Comparison of ENCODE assay signal across 2 cellular contexts in the genomic region with DNA sequence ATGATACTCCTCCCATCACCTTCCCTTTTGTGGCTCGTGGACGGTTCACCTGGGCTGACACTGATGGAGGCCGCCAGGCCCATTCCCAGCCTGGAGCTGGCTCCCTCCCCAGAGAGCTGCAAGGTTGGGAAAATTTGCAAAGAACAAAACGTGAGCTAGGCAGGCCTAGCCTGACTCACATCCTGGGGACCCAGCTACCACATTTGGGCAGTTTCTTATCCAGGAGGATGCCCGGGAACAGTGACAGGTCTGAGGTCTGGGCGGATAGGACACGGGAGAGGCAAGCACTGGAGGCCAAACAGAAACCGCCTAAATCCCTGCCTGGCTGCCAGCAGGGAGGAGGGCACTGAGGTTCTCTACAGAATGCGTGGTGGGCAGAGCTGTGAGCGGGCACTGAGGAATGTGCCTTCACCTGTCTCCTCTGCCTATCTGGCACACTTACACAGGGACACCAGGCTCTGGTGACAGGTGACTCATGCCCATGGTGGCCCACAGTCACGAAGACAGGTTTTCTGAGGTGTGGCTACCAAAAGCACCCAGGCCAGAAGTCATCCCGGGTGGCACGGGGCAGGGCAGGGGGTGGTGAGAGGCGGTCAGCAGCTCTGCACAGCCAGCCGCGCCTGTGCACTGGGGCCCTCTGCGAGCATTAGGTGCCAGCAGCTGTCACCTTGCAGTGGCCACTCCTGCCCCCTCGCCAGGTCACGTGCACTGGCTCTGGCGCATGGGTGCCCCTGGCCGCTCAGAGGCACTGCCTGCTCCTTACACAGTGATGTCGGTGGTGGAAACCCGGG.
TF ChIP-seq lines count a peak whose summit lies in the region.

No MANE protein-coding gene starts in this region.

TF ChIP-seq in H1, 55 proteins besides CTCF, POLR2A, EP300 and RAD21 (continues in another document):
- TF ChIP-seq CBX8 (IDR thresholded peaks at IDR 0.05; ENCODE audit: borderline replicate concordance, low read depth, low read length) (no peak), CBX5 (IDR thresholded peaks at IDR 0.05; ENCODE audit: low read depth, low read length) (no peak), JUND (IDR thresholded peaks at IDR 0.05; ENCODE audit: low read length) (no peak), PHF8 (conservative IDR thresholded peaks at IDR 0.05; ENCODE audit: low read depth, low read length) (no peak), ZNF274 (IDR thresholded peaks at IDR 0.05; ENCODE audit: borderline replicate concordance, extremely low read depth, low read length) (no peak), CTBP2 (IDR thresholded peaks at IDR 0.05; ENCODE audit: borderline replicate concordance, insufficient read depth, insufficient read length, low read length) (no peak), JUN (IDR thresholded peaks at IDR 0.05; ENCODE audit: low read depth, low read length) (no peak), HDAC6 (IDR thresholded peaks at IDR 0.05; ENCODE audit: low read depth, low read length) (no peak), KDM5A (IDR thresholded peaks at IDR 0.05; ENCODE audit: low read length) (no peak), CHD1 (IDR thresholded peaks at IDR 0.05; ENCODE audit: low read depth, low read length) (no peak), BACH1 (IDR thresholded peaks at IDR 0.05; ENCODE audit: low read length) (no peak), GABPA (IDR thresholded peaks at IDR 0.05; ENCODE audit: borderline replicate concordance, insufficient read depth, low read length) (no peak), SAP30 (IDR thresholded peaks at IDR 0.05; ENCODE audit: insufficient read depth, insufficient replicate concordance, low read length) (no peak), POLR2AphosphoS5 (IDR thresholded peaks at IDR 0.05; ENCODE audit: low read depth, low read length) (no peak), TAF1 (IDR thresholded peaks at IDR 0.05; ENCODE audit: low read depth, low read length) (no peak), POU5F1 (IDR thresholded peaks at IDR 0.05; ENCODE audit: low read depth, low read length) (no peak)
- TF ChIP-seq, protein P1, sequence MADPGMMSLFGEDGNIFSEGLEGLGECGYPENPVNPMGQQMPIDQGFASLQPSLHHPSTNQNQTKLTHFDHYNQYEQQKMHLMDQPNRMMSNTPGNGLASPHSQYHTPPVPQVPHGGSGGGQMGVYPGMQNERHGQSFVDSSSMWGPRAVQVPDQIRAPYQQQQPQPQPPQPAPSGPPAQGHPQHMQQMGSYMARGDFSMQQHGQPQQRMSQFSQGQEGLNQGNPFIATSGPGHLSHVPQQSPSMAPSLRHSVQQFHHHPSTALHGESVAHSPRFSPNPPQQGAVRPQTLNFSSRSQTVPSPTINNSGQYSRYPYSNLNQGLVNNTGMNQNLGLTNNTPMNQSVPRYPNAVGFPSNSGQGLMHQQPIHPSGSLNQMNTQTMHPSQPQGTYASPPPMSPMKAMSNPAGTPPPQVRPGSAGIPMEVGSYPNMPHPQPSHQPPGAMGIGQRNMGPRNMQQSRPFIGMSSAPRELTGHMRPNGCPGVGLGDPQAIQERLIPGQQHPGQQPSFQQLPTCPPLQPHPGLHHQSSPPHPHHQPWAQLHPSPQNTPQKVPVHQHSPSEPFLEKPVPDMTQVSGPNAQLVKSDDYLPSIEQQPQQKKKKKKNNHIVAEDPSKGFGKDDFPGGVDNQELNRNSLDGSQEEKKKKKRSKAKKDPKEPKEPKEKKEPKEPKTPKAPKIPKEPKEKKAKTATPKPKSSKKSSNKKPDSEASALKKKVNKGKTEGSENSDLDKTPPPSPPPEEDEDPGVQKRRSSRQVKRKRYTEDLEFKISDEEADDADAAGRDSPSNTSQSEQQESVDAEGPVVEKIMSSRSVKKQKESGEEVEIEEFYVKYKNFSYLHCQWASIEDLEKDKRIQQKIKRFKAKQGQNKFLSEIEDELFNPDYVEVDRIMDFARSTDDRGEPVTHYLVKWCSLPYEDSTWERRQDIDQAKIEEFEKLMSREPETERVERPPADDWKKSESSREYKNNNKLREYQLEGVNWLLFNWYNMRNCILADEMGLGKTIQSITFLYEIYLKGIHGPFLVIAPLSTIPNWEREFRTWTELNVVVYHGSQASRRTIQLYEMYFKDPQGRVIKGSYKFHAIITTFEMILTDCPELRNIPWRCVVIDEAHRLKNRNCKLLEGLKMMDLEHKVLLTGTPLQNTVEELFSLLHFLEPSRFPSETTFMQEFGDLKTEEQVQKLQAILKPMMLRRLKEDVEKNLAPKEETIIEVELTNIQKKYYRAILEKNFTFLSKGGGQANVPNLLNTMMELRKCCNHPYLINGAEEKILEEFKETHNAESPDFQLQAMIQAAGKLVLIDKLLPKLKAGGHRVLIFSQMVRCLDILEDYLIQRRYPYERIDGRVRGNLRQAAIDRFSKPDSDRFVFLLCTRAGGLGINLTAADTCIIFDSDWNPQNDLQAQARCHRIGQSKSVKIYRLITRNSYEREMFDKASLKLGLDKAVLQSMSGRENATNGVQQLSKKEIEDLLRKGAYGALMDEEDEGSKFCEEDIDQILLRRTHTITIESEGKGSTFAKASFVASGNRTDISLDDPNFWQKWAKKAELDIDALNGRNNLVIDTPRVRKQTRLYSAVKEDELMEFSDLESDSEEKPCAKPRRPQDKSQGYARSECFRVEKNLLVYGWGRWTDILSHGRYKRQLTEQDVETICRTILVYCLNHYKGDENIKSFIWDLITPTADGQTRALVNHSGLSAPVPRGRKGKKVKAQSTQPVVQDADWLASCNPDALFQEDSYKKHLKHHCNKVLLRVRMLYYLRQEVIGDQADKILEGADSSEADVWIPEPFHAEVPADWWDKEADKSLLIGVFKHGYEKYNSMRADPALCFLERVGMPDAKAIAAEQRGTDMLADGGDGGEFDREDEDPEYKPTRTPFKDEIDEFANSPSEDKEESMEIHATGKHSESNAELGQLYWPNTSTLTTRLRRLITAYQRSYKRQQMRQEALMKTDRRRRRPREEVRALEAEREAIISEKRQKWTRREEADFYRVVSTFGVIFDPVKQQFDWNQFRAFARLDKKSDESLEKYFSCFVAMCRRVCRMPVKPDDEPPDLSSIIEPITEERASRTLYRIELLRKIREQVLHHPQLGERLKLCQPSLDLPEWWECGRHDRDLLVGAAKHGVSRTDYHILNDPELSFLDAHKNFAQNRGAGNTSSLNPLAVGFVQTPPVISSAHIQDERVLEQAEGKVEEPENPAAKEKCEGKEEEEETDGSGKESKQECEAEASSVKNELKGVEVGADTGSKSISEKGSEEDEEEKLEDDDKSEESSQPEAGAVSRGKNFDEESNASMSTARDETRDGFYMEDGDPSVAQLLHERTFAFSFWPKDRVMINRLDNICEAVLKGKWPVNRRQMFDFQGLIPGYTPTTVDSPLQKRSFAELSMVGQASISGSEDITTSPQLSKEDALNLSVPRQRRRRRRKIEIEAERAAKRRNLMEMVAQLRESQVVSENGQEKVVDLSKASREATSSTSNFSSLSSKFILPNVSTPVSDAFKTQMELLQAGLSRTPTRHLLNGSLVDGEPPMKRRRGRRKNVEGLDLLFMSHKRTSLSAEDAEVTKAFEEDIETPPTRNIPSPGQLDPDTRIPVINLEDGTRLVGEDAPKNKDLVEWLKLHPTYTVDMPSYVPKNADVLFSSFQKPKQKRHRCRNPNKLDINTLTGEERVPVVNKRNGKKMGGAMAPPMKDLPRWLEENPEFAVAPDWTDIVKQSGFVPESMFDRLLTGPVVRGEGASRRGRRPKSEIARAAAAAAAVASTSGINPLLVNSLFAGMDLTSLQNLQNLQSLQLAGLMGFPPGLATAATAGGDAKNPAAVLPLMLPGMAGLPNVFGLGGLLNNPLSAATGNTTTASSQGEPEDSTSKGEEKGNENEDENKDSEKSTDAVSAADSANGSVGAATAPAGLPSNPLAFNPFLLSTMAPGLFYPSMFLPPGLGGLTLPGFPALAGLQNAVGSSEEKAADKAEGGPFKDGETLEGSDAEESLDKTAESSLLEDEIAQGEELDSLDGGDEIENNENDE (IDR thresholded peaks at IDR 0.05; ENCODE audit: insufficient replicate concordance, low read length) = no peak

TF ChIP-seq in GM12891, 5 proteins besides CTCF, POLR2A, EP300 and RAD21:
- no peak for TF ChIP-seq SPI1 (IDR thresholded peaks at IDR 0.05; ENCODE audit: low read depth, low read length)
- TF ChIP-seq POU2F2 (IDR thresholded peaks at IDR 0.05; ENCODE audit: low read depth, low read length) = no peak
- TF ChIP-seq POLR2AphosphoS5 (IDR thresholded peaks at IDR 0.05; ENCODE audit: low read depth, low read length) = no peak; the same call in 1 of the 2 replicates
- no peak for TF ChIP-seq TAF1 (IDR thresholded peaks at IDR 0.05; ENCODE audit: low read depth, low read length)
- no peak for TF ChIP-seq PAX5 (IDR thresholded peaks at IDR 0.05; ENCODE audit: insufficient read depth, low read length, severe bottlenecking)
